ENCODE assay signal across 1 cellular context in the genomic region with DNA sequence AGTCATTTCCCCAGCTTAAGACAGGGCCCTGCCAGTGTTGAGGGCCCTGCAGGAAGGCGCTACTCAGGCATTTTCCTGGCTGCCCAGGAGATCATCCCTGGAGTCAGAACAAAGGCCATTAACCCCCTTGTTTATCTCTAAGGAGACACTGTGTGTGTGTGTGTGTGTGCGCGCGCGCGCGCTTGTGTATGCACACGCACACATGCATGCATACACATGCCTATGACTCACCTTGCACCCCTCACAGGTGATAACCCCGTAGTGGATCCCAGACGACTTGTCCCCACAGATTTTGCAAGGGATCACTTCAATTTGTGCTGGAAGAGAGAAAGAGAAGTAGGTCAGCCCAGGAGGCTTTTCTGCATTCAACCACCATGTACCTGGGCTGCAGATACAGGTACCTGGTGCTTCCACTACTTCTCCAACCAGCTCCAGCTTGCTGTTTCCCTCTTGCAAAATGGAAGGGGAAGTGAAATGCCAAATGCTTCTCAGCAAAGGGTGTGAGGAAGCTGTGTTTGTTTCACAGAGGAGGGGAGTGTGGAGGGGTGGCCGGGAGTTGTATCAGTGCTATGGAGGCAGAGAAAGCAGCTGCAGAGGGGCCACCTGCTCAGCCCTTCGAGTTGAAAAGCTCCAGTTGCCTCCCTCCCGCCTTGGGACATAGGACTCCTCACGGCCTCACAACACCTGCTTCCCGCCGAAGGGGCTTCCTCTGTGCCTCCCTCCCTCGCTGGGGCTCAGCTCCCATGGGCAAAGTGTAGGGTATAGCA.
TF ChIP-seq lines count a peak whose summit lies in the region.

No MANE protein-coding gene starts in this region.

TF ChIP-seq in neural cell, 6 proteins besides CTCF, POLR2A, EP300 and RAD21 (continued from another document):
- TF ChIP-seq, protein P1, sequence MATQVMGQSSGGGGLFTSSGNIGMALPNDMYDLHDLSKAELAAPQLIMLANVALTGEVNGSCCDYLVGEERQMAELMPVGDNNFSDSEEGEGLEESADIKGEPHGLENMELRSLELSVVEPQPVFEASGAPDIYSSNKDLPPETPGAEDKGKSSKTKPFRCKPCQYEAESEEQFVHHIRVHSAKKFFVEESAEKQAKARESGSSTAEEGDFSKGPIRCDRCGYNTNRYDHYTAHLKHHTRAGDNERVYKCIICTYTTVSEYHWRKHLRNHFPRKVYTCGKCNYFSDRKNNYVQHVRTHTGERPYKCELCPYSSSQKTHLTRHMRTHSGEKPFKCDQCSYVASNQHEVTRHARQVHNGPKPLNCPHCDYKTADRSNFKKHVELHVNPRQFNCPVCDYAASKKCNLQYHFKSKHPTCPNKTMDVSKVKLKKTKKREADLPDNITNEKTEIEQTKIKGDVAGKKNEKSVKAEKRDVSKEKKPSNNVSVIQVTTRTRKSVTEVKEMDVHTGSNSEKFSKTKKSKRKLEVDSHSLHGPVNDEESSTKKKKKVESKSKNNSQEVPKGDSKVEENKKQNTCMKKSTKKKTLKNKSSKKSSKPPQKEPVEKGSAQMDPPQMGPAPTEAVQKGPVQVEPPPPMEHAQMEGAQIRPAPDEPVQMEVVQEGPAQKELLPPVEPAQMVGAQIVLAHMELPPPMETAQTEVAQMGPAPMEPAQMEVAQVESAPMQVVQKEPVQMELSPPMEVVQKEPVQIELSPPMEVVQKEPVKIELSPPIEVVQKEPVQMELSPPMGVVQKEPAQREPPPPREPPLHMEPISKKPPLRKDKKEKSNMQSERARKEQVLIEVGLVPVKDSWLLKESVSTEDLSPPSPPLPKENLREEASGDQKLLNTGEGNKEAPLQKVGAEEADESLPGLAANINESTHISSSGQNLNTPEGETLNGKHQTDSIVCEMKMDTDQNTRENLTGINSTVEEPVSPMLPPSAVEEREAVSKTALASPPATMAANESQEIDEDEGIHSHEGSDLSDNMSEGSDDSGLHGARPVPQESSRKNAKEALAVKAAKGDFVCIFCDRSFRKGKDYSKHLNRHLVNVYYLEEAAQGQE (IDR thresholded peaks at IDR 0.05; ENCODE audit: borderline replicate concordance): no peak
- TF ChIP-seq SMC3 (conservative IDR thresholded peaks at IDR 0.05; ENCODE audit: poor library complexity) (no peak), TAF1 (IDR thresholded peaks at IDR 0.05; ENCODE audit: low read depth) (no peak)
